In genomic region chr4:55251896-55252295, GRCh38 we compare ENCODE assay signal across 32 cellular contexts.
"Had no signal": no experiment of that assay in that cellular context is flagged by ENCODE, and none has a peak within 500 bp of the region (broad histone marks: within the 10 kb centered on the region; RNA-seq: fewer than 3 reads in every experiment).

No MANE protein-coding gene starts in this region.

- ATAC-seq: naive thymus-derived CD8-positive, alpha-beta T cell; natural killer cell treated with Interleukin-12 subunit alpha and Interleukin-12 subunit beta and Interleukin-15 and Interleukin-18, amount 100 ng/mL, for 72 hours; psoas muscle; right lobe of liver; stimulated activated memory B cell treated with anti-CD40 and anti-IgM and Interleukin-4, amounts not matched to agents 10 μg/mL and 1 μg/mL and 100 μg/mL, for 72 hours; stimulated activated naive CD8-positive, alpha-beta T cell treated with anti-CD3 and anti-CD28 coated beads, Interleukin-15, amount 100 ng/mL, for 72 hours; stimulated activated naive CD8-positive, alpha-beta T cell treated with anti-CD3 and anti-CD28 coated beads, Interleukin-15, Interleukin-2, amounts not matched to agents 100 U/mL and 50 U/mL, for 24 hours; upper lobe of right lung had no signal

- H3K79me2 ChIP-seq: parathyroid adenoma had no signal

- H3K4me1 ChIP-seq: parathyroid adenoma, psoas muscle, right lobe of liver, sigmoid colon, suprapubic skin, testis, tibial artery, transverse colon, upper lobe of right lung, uterus had no signal

- H2AFZ ChIP-seq: parathyroid adenoma had no signal

- H3K27me3 Mint-ChIP-seq: progenitor cell of endocrine pancreas; stimulated activated memory B cell treated with anti-CD40 and anti-IgM and Interleukin-4, amounts not matched to agents 10 μg/mL and 1 μg/mL and 100 μg/mL, for 72 hours; type B pancreatic cell had no signal

- H3K4me3 Mint-ChIP-seq: naive thymus-derived CD8-positive, alpha-beta T cell; natural killer cell treated with Interleukin-12 subunit alpha and Interleukin-12 subunit beta and Interleukin-15 and Interleukin-18, amount 100 ng/mL, for 72 hours; nephron progenitor cell; neural crest cell; stimulated activated memory B cell treated with anti-CD40 and anti-IgM and Interleukin-4, amounts not matched to agents 10 μg/mL and 1 μg/mL and 100 μg/mL, for 72 hours; stimulated activated naive CD8-positive, alpha-beta T cell treated with anti-CD3 and anti-CD28 coated beads, Interleukin-15, amount 100 ng/mL, for 72 hours; type B pancreatic cell had no signal

- H3K36me3 ChIP-seq: ovary, right lobe of liver, sigmoid colon, spleen, suprapubic skin, tibial artery, transverse colon, upper lobe of right lung, uterus had no signal

- H3K4me3 ChIP-seq: ovary, psoas muscle, right lobe of liver, sigmoid colon, spleen, suprapubic skin, testis, tibial artery, transverse colon, upper lobe of right lung, uterus had no signal

- H3K9me3 ChIP-seq: ovary, psoas muscle, right lobe of liver, sigmoid colon, spleen, suprapubic skin, testis, tibial artery, transverse colon, upper lobe of right lung, uterus had no signal

- H3K9me3 Mint-ChIP-seq: naive thymus-derived CD8-positive, alpha-beta T cell; natural killer cell treated with Interleukin-12 subunit alpha and Interleukin-12 subunit beta and Interleukin-15 and Interleukin-18, amount 100 ng/mL, for 72 hours; nephron progenitor cell; neural crest cell; stimulated activated memory B cell treated with anti-CD40 and anti-IgM and Interleukin-4, amounts not matched to agents 10 μg/mL and 1 μg/mL and 100 μg/mL, for 72 hours; stimulated activated naive CD8-positive, alpha-beta T cell treated with anti-CD3 and anti-CD28 coated beads, Interleukin-15, amount 100 ng/mL, for 72 hours had no signal

- DNase-seq: naive thymus-derived CD8-positive, alpha-beta T cell; nephron progenitor cell; occipital lobe; ovary; posterior cingulate gyrus; psoas muscle; right cardiac atrium; right lobe of liver; sigmoid colon; small intestine; spleen; stimulated activated CD4-positive, alpha-beta T cell treated with anti-CD3 and anti-CD28 coated beads, Interleukin-12 subunit alpha, Interleukin-12 subunit beta, amount 100 ng/mL, for 4 hours; stimulated activated CD4-positive, alpha-beta T cell treated with anti-CD3 and anti-CD28 coated beads, Interleukin-1b, Interleukin-23, amount 100 ng/mL, for 48 hours; stimulated activated CD4-positive, alpha-beta T cell treated with anti-CD3 and anti-CD28 coated beads, Interleukin-4, amount 100 ng/mL, for 1 hour; stimulated activated CD4-positive, alpha-beta T cell treated with anti-CD3 and anti-CD28 coated beads, Interleukin-4, amount 100 ng/mL, for 4 hours; stimulated activated CD8-positive, alpha-beta memory T cell treated with anti-CD3 and anti-CD28 coated beads, Interleukin-4, amount 100 ng/mL, for 48 hours; stimulated activated naive CD4-positive, alpha-beta T cell; stimulated activated naive CD8-positive, alpha-beta T cell treated with anti-CD3 and anti-CD28 coated beads, Interleukin-15, amount 100 ng/mL, for 72 hours; stimulated activated naive CD8-positive, alpha-beta T cell treated with anti-CD3 and anti-CD28 coated beads, Interleukin-15, Interleukin-2, amounts not matched to agents 100 U/mL and 50 U/mL, for 24 hours; substantia nigra; testis; tibial artery; transverse colon; upper lobe of right lung; uterus had no signal

- H3K9ac ChIP-seq: parathyroid adenoma had no signal

- H3K27ac Mint-ChIP-seq: naive thymus-derived CD8-positive, alpha-beta T cell; natural killer cell treated with Interleukin-12 subunit alpha and Interleukin-12 subunit beta and Interleukin-15 and Interleukin-18, amount 100 ng/mL, for 72 hours; nephron progenitor cell; progenitor cell of endocrine pancreas; stimulated activated memory B cell treated with anti-CD40 and anti-IgM and Interleukin-4, amounts not matched to agents 10 μg/mL and 1 μg/mL and 100 μg/mL, for 72 hours; stimulated activated naive CD8-positive, alpha-beta T cell treated with anti-CD3 and anti-CD28 coated beads, Interleukin-15, amount 100 ng/mL, for 72 hours; type B pancreatic cell had no signal

- H3K27me3 ChIP-seq: ovary, right lobe of liver, sigmoid colon, suprapubic skin, testis, tibial artery, transverse colon, upper lobe of right lung, uterus had no signal

- H3K27ac ChIP-seq: ovary, parathyroid adenoma, psoas muscle, right lobe of liver, sigmoid colon, spleen, suprapubic skin, testis, tibial artery, transverse colon, upper lobe of right lung had no signal

- FAIRE-seq: small intestine had no signal

- H3K36me3 Mint-ChIP-seq: naive thymus-derived CD8-positive, alpha-beta T cell; natural killer cell treated with Interleukin-12 subunit alpha and Interleukin-12 subunit beta and Interleukin-15 and Interleukin-18, amount 100 ng/mL, for 72 hours; stimulated activated memory B cell treated with anti-CD40 and anti-IgM and Interleukin-4, amounts not matched to agents 10 μg/mL and 1 μg/mL and 100 μg/mL, for 72 hours; type B pancreatic cell had no signal

- H3K4me1 Mint-ChIP-seq: naive thymus-derived CD8-positive, alpha-beta T cell; stimulated activated memory B cell treated with anti-CD40 and anti-IgM and Interleukin-4, amounts not matched to agents 10 μg/mL and 1 μg/mL and 100 μg/mL, for 72 hours; stimulated activated naive CD8-positive, alpha-beta T cell treated with anti-CD3 and anti-CD28 coated beads, Interleukin-15, amount 100 ng/mL, for 72 hours had no signal
